Comparison of ENCODE assay signal across 11 cellular contexts in genomic region chr4:44704673-44705072, GRCh38. TPM values are rescaled to one million over a fixed set of nuclear protein-coding genes. Genes with fewer than 3 reads are reported as not detected.
"Had no signal": no experiment of that assay in that cellular context is flagged by ENCODE, and none has a peak within 500 bp of the region (broad histone marks: within the 10 kb centered on the region; RNA-seq: fewer than 3 reads in every experiment).

No MANE protein-coding gene starts in this region.

- ATAC-seq: HCT116 had no signal

- H3K9me3 ChIP-seq: HAP-1 had no signal

- H2AFZ ChIP-seq: GM23248 had no signal

- FAIRE-seq: HTR-8/SVneo had no signal

- DNase-seq: GM23248, GOT3, H7, Kasumi-1, KG1 had no signal

- H3K27ac ChIP-seq: GM23248 had no signal

- H3K4me3 ChIP-seq: GM23248, HAP-1 had no signal

- H3K4me1 ChIP-seq: HAP-1 had no signal

- H3K9ac ChIP-seq: GM23248 had no signal

RNA-seq across cellular contexts. Expression of gene YIPF7, which starts 53.2 kb away (rescaled TPM):
- total RNA-seq: GM23248, H4, H7, HT-29 had no signal
- polyA plus RNA-seq: GM23248, IgD-negative memory B cell had no signal
